Comparison of ENCODE assay signal across 26 cellular contexts in genomic region chr2:105852066-105852465, GRCh38.
DNase-seq lines count a peak whose midpoint lies in the region; ATAC-seq lines count a peak whose summit lies in the region.
"Had no signal": no experiment of that assay in that cellular context is flagged by ENCODE, and none has a peak within 500 bp of the region (broad histone marks: within the 10 kb centered on the region; RNA-seq: fewer than 3 reads in every experiment).

No MANE protein-coding gene starts in this region.

- peaks cover 71% of the 10 kb centered on the region for H3K36me3 Mint-ChIP-seq in activated T-cell treated with anti-CD3 and anti-CD28 coated beads, Interleukin-2, amount 50 U/mL, for 24 hours (ENCODE audit: low read depth)
- peaks cover 31% of the 10 kb centered on the region for H3K36me3 Mint-ChIP-seq in effector memory CD8-positive, alpha-beta T cell (ENCODE audit: insufficient read depth)
- H3K36me3 Mint-ChIP-seq in stimulated activated naive B cell treated with anti-CD40 and anti-IgM and Interleukin-4, amounts not matched to agents 10 μg/mL and 1 μg/mL and 100 μg/mL, for 72 hours, result peaks cover 27 to 60% of the 10 kb centered on the region in 2 donors

- peaks cover 88% of the 10 kb centered on the region for H3K4me1 Mint-ChIP-seq in activated T-cell treated with anti-CD3 and anti-CD28 coated beads, Interleukin-2, amount 50 U/mL, for 24 hours (ENCODE audit: low read depth)
- peaks cover 50 to 74% of the 10 kb centered on the region in 2 donors for H3K4me1 Mint-ChIP-seq in effector memory CD8-positive, alpha-beta T cell (ENCODE audit: low read depth in 2 of 2)
- peaks cover 50 to 74% of the 10 kb centered on the region in 2 donors for H3K4me1 Mint-ChIP-seq in stimulated activated naive B cell treated with anti-CD40 and anti-IgM and Interleukin-4, amounts not matched to agents 10 μg/mL and 1 μg/mL and 100 μg/mL, for 72 hours

- no peak for DNase-seq in activated T-cell treated with anti-CD3 and anti-CD28 coated beads, Interleukin-2, amount 50 U/mL, for 24 hours
- DNase-seq in activated T-cell treated with anti-CD3 and anti-CD28 coated beads for 4 hours (no peak), H7 (peak; percentile 7), COLO668 (lab: John Stamatoyannopoulos, UW; ENCODE audit: unreplicated experiment) (no peak), NCI-H1105 treated with DMSO at 0.1 percent for 48 hours (lab: John Stamatoyannopoulos, UW) (no peak)
- no peak for DNase-seq in effector memory CD8-positive, alpha-beta T cell
- no peak for DNase-seq in stimulated activated naive B cell treated with anti-CD40 and anti-IgM and Interleukin-4, amounts not matched to agents 10 μg/mL and 1 μg/mL and 100 μg/mL, for 72 hours
- DNase-seq: activated naive CD8-positive, alpha-beta T cell treated with anti-CD3 and anti-CD28 coated beads, Interleukin-2, amount 10 ng/mL, durations not matched to agents 7 days and 5 days; COR-L47; DMS53; MG63; NCI-H1417; NCI-H2029 treated with DMSO at 0.1 percent for 48 hours; NCI-H2227 treated with DMSO at 0.1 percent for 48 hours; NCI-H526; retina; Right ventricle myocardium superior; stimulated activated naive CD4-positive, alpha-beta T cell treated with Interleukin-2 at 50 U/mL for 16 hours had no signal

- H3K27ac Mint-ChIP-seq in activated T-cell treated with anti-CD3 and anti-CD28 coated beads, Interleukin-2, amount 50 U/mL, for 24 hours, result peak overlapping the region; percentile 66
- H3K27ac Mint-ChIP-seq in effector memory CD8-positive, alpha-beta T cell, result peak overlapping the region; percentile 63
- H3K27ac Mint-ChIP-seq in stimulated activated naive B cell treated with anti-CD40 and anti-IgM and Interleukin-4, amounts not matched to agents 10 μg/mL and 1 μg/mL and 100 μg/mL, for 72 hours, result peak overlapping the region; percentile 70
- H3K27ac Mint-ChIP-seq: activated naive CD8-positive, alpha-beta T cell treated with anti-CD3 and anti-CD28 coated beads, Interleukin-2, amount 10 ng/mL, durations not matched to agents 7 days and 5 days; T-helper 2 cell treated with Interferon-gamma antibody and Interleukin-4, amounts not matched to agents 5 μg/mL and 100 μg/mL, for 36 hours had no signal

- ATAC-seq in effector memory CD8-positive, alpha-beta T cell (replicated peaks), result no peak
- no peak for ATAC-seq in stimulated activated naive B cell treated with anti-CD40 and anti-IgM and Interleukin-4, amounts not matched to agents 10 μg/mL and 1 μg/mL and 100 μg/mL, for 72 hours (replicated peaks)
- no peak for ATAC-seq in HG03135 (IDR thresholded peaks at IDR 0.05; ENCODE audit: unreplicated experiment)
- ATAC-seq: left lobe of liver, Panc1 had no signal

- H3K9me3 Mint-ChIP-seq in activated T-cell treated with anti-CD3 and anti-CD28 coated beads, Interleukin-2, amount 50 U/mL, for 24 hours, result peaks cover 4% of the 10 kb centered on the region
- H3K9me3 Mint-ChIP-seq in effector memory CD8-positive, alpha-beta T cell, result no peaks in the 10 kb centered on the region
- H3K9me3 Mint-ChIP-seq in stimulated activated naive B cell treated with anti-CD40 and anti-IgM and Interleukin-4, amounts not matched to agents 10 μg/mL and 1 μg/mL and 100 μg/mL, for 72 hours, result peaks cover 0 to 2% of the 10 kb centered on the region in 2 donors
- H3K9me3 Mint-ChIP-seq: T-helper 2 cell treated with Interferon-gamma antibody and Interleukin-4, amounts not matched to agents 5 μg/mL and 100 μg/mL, for 36 hours had no signal

- no peaks in the 10 kb centered on the region for H3K36me3 ChIP-seq in H7 (replicated peaks; ENCODE audit: control insufficient read depth, insufficient read depth, low read length)
- H3K36me3 ChIP-seq: MG63, thoracic aorta had no signal

- H3K4me3 ChIP-seq in H7 (ENCODE audit: insufficient read depth, low read depth, low read length), result no peak overlapping the region
- H3K4me3 ChIP-seq: ascending aorta, MG63, skin epidermis, thoracic aorta, vagina had no signal

- no peak overlapping the region for H3K4me3 Mint-ChIP-seq in activated T-cell treated with anti-CD3 and anti-CD28 coated beads, Interleukin-2, amount 50 U/mL, for 24 hours
- no peak overlapping the region for H3K4me3 Mint-ChIP-seq in effector memory CD8-positive, alpha-beta T cell
- no peak overlapping the region for H3K4me3 Mint-ChIP-seq in stimulated activated naive B cell treated with anti-CD40 and anti-IgM and Interleukin-4, amounts not matched to agents 10 μg/mL and 1 μg/mL and 100 μg/mL, for 72 hours
- H3K4me3 Mint-ChIP-seq: activated naive CD8-positive, alpha-beta T cell treated with anti-CD3 and anti-CD28 coated beads, Interleukin-2, amount 10 ng/mL, durations not matched to agents 7 days and 5 days; T-helper 2 cell treated with Interferon-gamma antibody and Interleukin-4, amounts not matched to agents 5 μg/mL and 100 μg/mL, for 36 hours had no signal

- no peaks in the 10 kb centered on the region for H3K27me3 Mint-ChIP-seq in activated T-cell treated with anti-CD3 and anti-CD28 coated beads, Interleukin-2, amount 50 U/mL, for 24 hours
- H3K27me3 Mint-ChIP-seq in effector memory CD8-positive, alpha-beta T cell, result no peaks in the 10 kb centered on the region
- no peaks in the 10 kb centered on the region for H3K27me3 Mint-ChIP-seq in stimulated activated naive B cell treated with anti-CD40 and anti-IgM and Interleukin-4, amounts not matched to agents 10 μg/mL and 1 μg/mL and 100 μg/mL, for 72 hours
- H3K27me3 Mint-ChIP-seq: activated naive CD8-positive, alpha-beta T cell treated with anti-CD3 and anti-CD28 coated beads, Interleukin-2, amount 10 ng/mL, durations not matched to agents 7 days and 5 days had no signal

- no peaks in the 10 kb centered on the region for H3K27me3 ChIP-seq in H7 (ENCODE audit: control insufficient read depth, insufficient read depth, low read length)
- H3K27me3 ChIP-seq: ascending aorta, MG63, vagina had no signal
